8 cellular contexts compared by ENCODE assay signal in genomic region chr7:43905209-43905946, GRCh38. TPM values are rescaled to one million over a fixed set of nuclear protein-coding genes. Genes with fewer than 3 reads are reported as not detected.
A peak's percentile ranks its signal among the peaks of the same experiment; 100 is the strongest.
DNase-seq lines count a peak whose midpoint lies in the region; ATAC-seq and TF ChIP-seq lines count a peak whose summit lies in the region.

No MANE protein-coding gene starts in this region.

- H4K91ac ChIP-seq in mesenchymal stem cell (ENCODE audit: low read length), result no peak overlapping the region

- peak overlapping the region in 1 of 2 experiments; percentile 71 for H3K4ac ChIP-seq in mesenchymal stem cell (ENCODE audit: low read depth in 1 of 2, low read length in 2 of 2)

- H3K36me3 Mint-ChIP-seq in dendritic cell treated with granulocyte-macrophage colony-stimulating factor and Interleukin-4, amounts not matched to agents 40 ng/mL and 50 ng/mL, for 4 days (ENCODE audit: low read depth), result peaks cover 24% of the 10 kb centered on the region

- peak overlapping the region; percentile 83 for H3K4me2 ChIP-seq in mesenchymal stem cell (ENCODE audit: low read length, poor library complexity, severe bottlenecking)

- H3K4me1 ChIP-seq in mesenchymal stem cell (ENCODE audit: control insufficient read depth, insufficient read depth, low read depth, low read length) (peaks cover 12% of the 10 kb centered on the region), vagina (peaks cover 57% of the 10 kb centered on the region)

- H3K4me3 Mint-ChIP-seq in dendritic cell treated with granulocyte-macrophage colony-stimulating factor and Interleukin-4, amounts not matched to agents 40 ng/mL and 50 ng/mL, for 4 days, result peak overlapping the region; percentile 91

- H3K79me1 ChIP-seq in mesenchymal stem cell (replicated peaks; ENCODE audit: low read length, poor library complexity, severe bottlenecking), result peaks cover 25% of the 10 kb centered on the region

- TF ChIP-seq CTCF in vagina (IDR thresholded peaks at IDR 0.05), result no peak

- intact Hi-C loops in dendritic cell treated with granulocyte-macrophage colony-stimulating factor and Interleukin-4, amounts not matched to agents 40 ng/mL and 50 ng/mL, for 4 days (cut with micrococcal nuclease), result no loop called here
- intact Hi-C loops in vagina (cut with DNase I), result no loop called here

- H3K27ac ChIP-seq in mesenchymal stem cell (ENCODE audit: low read length, poor library complexity, severe bottlenecking) (peak overlapping the region; percentile 74), vagina (peak overlapping the region; percentile 90)

- H2BK15ac ChIP-seq in mesenchymal stem cell (ENCODE audit: low read depth, poor library complexity, severe bottlenecking), result no peak overlapping the region

- in situ Hi-C loops in Caki2 (cut with HindIII; ENCODE audit: low pct_unique_long_range_greater_than_20kb, low sequenced_read_pairs), result no loop called here

- peak overlapping the region in 1 of 2 experiments; percentile 55 for H3K14ac ChIP-seq in mesenchymal stem cell (ENCODE audit: low read length in 2 of 2)

- H2AFZ ChIP-seq in mesenchymal stem cell (ENCODE audit: low read depth, low read length), result no peak overlapping the region

- no peaks in the 10 kb centered on the region for H3K9me3 ChIP-seq in mesenchymal stem cell (ENCODE audit: control insufficient read depth, low read length)
- H3K9me3 ChIP-seq in vagina, result no peaks in the 10 kb centered on the region

- DNase-seq in Caki2 (ENCODE audit: low read depth), result peak; percentile 21
- DNase-seq in NCI-H226, result peak; percentile 47
- DNase-seq in mesenchymal stem cell, result peak; percentile 20
- no peak for DNase-seq in vagina (ENCODE audit: extremely low spot score in 2 of 2)
- no peak for DNase-seq in NCI-H526 (lab: John Stamatoyannopoulos, UW)

- H2BK12ac ChIP-seq in mesenchymal stem cell (ENCODE audit: low read length in 2 of 2), result no peak overlapping the region

- H3K9me3 Mint-ChIP-seq in dendritic cell treated with granulocyte-macrophage colony-stimulating factor and Interleukin-4, amounts not matched to agents 40 ng/mL and 50 ng/mL, for 4 days, result no peaks in the 10 kb centered on the region

- no peak overlapping the region for H2BK5ac ChIP-seq in mesenchymal stem cell (ENCODE audit: low read depth, low read length, poor library complexity, severe bottlenecking)

- peaks cover 9 to 10% of the 10 kb centered on the region in 2 experiments for H3K36me3 ChIP-seq in mesenchymal stem cell (ENCODE audit: control insufficient read depth in 1 of 2, insufficient read depth in 2 of 2, low read depth in 1 of 2, low read length in 2 of 2)
- H3K36me3 ChIP-seq in vagina, result no peaks in the 10 kb centered on the region

- H3K27ac Mint-ChIP-seq in dendritic cell treated with granulocyte-macrophage colony-stimulating factor and Interleukin-4, amounts not matched to agents 40 ng/mL and 50 ng/mL, for 4 days, result peak overlapping the region; percentile 88

- no peak overlapping the region for H4K8ac ChIP-seq in mesenchymal stem cell (ENCODE audit: low read length)

- no peaks in the 10 kb centered on the region for H3K27me3 ChIP-seq in mesenchymal stem cell (ENCODE audit: control insufficient read depth in 1 of 2, insufficient read depth in 1 of 2, low read length in 2 of 2)
- no peaks in the 10 kb centered on the region for H3K27me3 ChIP-seq in vagina

- H2BK120ac ChIP-seq in mesenchymal stem cell (ENCODE audit: low read depth, low read length), result no peak overlapping the region

- ATAC-seq in GM21576 (IDR thresholded peaks at IDR 0.05; ENCODE audit: unreplicated experiment) (no peak), HG02588 (IDR thresholded peaks at IDR 0.05; ENCODE audit: unreplicated experiment) (no peak)

- peak overlapping the region; percentile 83 to 89 for H3K4me3 ChIP-seq in mesenchymal stem cell (ENCODE audit: insufficient read depth in 1 of 2, low read depth in 1 of 2, low read length in 2 of 2)
- peak overlapping the region; percentile 71 to 72 for H3K4me3 ChIP-seq in vagina

- peak overlapping the region; percentile 94 for H3K9ac ChIP-seq in mesenchymal stem cell (ENCODE audit: low read length)

- 56% methylated on average over 6 of the region's 8 CpGs for WGBS in mesenchymal stem cell

- peaks cover 39% of the 10 kb centered on the region for H3K4me1 Mint-ChIP-seq in dendritic cell treated with granulocyte-macrophage colony-stimulating factor and Interleukin-4, amounts not matched to agents 40 ng/mL and 50 ng/mL, for 4 days (ENCODE audit: low read depth)

- no peak overlapping the region for H2AK5ac ChIP-seq in mesenchymal stem cell (ENCODE audit: low read length, severe bottlenecking)

- no peak overlapping the region for H3K23ac ChIP-seq in mesenchymal stem cell (ENCODE audit: low read length in 2 of 2)

- no peaks in the 10 kb centered on the region for H3K27me3 Mint-ChIP-seq in dendritic cell treated with granulocyte-macrophage colony-stimulating factor and Interleukin-4, amounts not matched to agents 40 ng/mL and 50 ng/mL, for 4 days

- no peak for TF ChIP-seq POLR2A in vagina (IDR thresholded peaks at IDR 0.05)

- H3K18ac ChIP-seq in mesenchymal stem cell (ENCODE audit: low read depth in 1 of 2, low read length in 2 of 2), result peak overlapping the region in 1 of 2 experiments; percentile 49

RNA-seq across cellular contexts. Expression of gene URGCP, which starts 1.0 kb away (rescaled TPM):
- total RNA-seq in Caki2 (2014; rRNA removed; shearing (Covaris generic); ENCODE audit: low replicate concordance), result 22.0 and 30.4 TPM in 2 replicates
- polyA plus RNA-seq in mesenchymal stem cell (2013, experiment 1 of 2), result 16.7 TPM
- polyA plus RNA-seq in mesenchymal stem cell (2013, experiment 2 of 2), result 16.2 TPM
- total RNA-seq in vagina, result 21.1 TPM

RNA-seq across cellular contexts. Expression of gene UBE2D4, which starts 20.9 kb away (rescaled TPM):
- total RNA-seq in Caki2 (2014; rRNA removed; shearing (Covaris generic); ENCODE audit: low replicate concordance), result 13.4 and 15.4 TPM in 2 replicates
- polyA plus RNA-seq in mesenchymal stem cell (2013, experiment 1 of 2), result 10.9 TPM
- 9.9 TPM for polyA plus RNA-seq in mesenchymal stem cell (2013, experiment 2 of 2)
- 25.5 TPM for total RNA-seq in vagina

RNA-seq across cellular contexts. Expression of gene MRPS24, which starts 36.1 kb away (rescaled TPM):
- 122 and 157 TPM in 2 replicates for total RNA-seq in Caki2 (2014; rRNA removed; shearing (Covaris generic); ENCODE audit: low replicate concordance)
- 167 TPM for polyA plus RNA-seq in mesenchymal stem cell (2013, experiment 1 of 2)
- 166 TPM for polyA plus RNA-seq in mesenchymal stem cell (2013, experiment 2 of 2)
- total RNA-seq in vagina, result 68.8 TPM

Comparison
In these comparisons a context has a peak if more than half of its experiments do, and no peak if none do; other contexts are left out.
1. DNase-seq: peak in Caki2 (single experiment), NCI-H226 (single experiment) and mesenchymal stem cell (single experiment); none in vagina (0 of 2) and NCI-H526 (0 of 2).